Comparison of ENCODE assay signal across 12 cellular contexts in the genomic region with DNA sequence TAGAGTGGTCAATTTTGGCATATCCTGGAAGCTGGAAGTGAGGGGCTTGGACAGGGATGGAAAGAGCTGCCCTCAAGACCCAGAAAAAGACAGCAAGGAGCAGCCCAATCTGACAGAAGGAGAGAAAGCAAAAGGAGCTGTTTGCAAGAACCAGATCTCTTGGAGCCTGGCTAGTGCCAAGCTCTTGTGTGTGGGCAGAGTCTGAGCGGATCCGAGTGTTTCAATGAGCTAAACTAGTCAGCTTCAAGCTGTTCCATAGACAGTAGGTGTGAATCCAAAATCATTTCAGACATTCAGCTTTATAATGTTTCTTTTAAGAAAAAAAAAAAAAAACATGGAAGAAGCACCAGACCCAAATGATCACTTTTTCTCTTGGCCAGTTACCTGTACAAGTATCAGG.
"Had no signal": no experiment of that assay in that cellular context is flagged by ENCODE, and none has a peak within 500 bp of the region (broad histone marks: within the 10 kb centered on the region; RNA-seq: fewer than 3 reads in every experiment).

No MANE protein-coding gene starts in this region.

- ATAC-seq: activated CD8-positive, alpha-beta memory T cell treated with anti-CD3 and anti-CD28 coated beads, Interleukin-2, amount 10 ng/mL, durations not matched to agents 7 days and 5 days; naive thymus-derived CD8-positive, alpha-beta T cell had no signal

- H3K4me3 ChIP-seq: cardiac muscle cell, psoas muscle, sigmoid colon had no signal

- H3K27ac Mint-ChIP-seq: activated CD8-positive, alpha-beta memory T cell treated with anti-CD3 and anti-CD28 coated beads, Interleukin-2, amount 10 ng/mL, durations not matched to agents 7 days and 5 days; mesothelial cell of epicardium; type B pancreatic cell had no signal

- H3K4me3 Mint-ChIP-seq: activated CD8-positive, alpha-beta memory T cell treated with anti-CD3 and anti-CD28 coated beads, Interleukin-2, amount 10 ng/mL, durations not matched to agents 7 days and 5 days; mesothelial cell of epicardium; type B pancreatic cell had no signal

- H3K36me3 ChIP-seq: cardiac muscle cell, sigmoid colon had no signal

- H3K4me1 Mint-ChIP-seq: activated CD8-positive, alpha-beta memory T cell treated with anti-CD3 and anti-CD28 coated beads, Interleukin-2, amount 10 ng/mL, durations not matched to agents 7 days and 5 days had no signal

- H3K27ac ChIP-seq: cardiac muscle cell, psoas muscle, sigmoid colon had no signal

- H3K4me1 ChIP-seq: psoas muscle had no signal

- H3K9me3 ChIP-seq: psoas muscle, sigmoid colon had no signal

- H3K27me3 ChIP-seq: cardiac muscle cell, sigmoid colon had no signal

- DNase-seq: activated CD4-positive, alpha-beta T cell treated with anti-CD3 and anti-CD28 coated beads, Interleukin-2, amount 50 U/mL, for 48 hours; activated CD4-positive, CD25-positive, alpha-beta regulatory T cell treated with anti-CD3 and anti-CD28 coated beads, Interleukin-2, amount 50 U/mL, for 72 hours; activated CD8-positive, alpha-beta memory T cell treated with anti-CD3 and anti-CD28 coated beads, Interleukin-2, amount 10 ng/mL, durations not matched to agents 7 days and 5 days; activated T-cell treated with anti-CD3 and anti-CD28 coated beads, Interleukin-2, amount 50 U/mL, for 48 hours; cortex of kidney; erythroblast had no signal

- H3K27me3 Mint-ChIP-seq: activated CD8-positive, alpha-beta memory T cell treated with anti-CD3 and anti-CD28 coated beads, Interleukin-2, amount 10 ng/mL, durations not matched to agents 7 days and 5 days had no signal

- H3K36me3 Mint-ChIP-seq: activated CD8-positive, alpha-beta memory T cell treated with anti-CD3 and anti-CD28 coated beads, Interleukin-2, amount 10 ng/mL, durations not matched to agents 7 days and 5 days; mesothelial cell of epicardium; type B pancreatic cell had no signal
